8 cellular contexts compared by ENCODE assay signal in genomic region chr10:929965-930364, GRCh38. TPM values are rescaled to one million over a fixed set of nuclear protein-coding genes. Genes with fewer than 3 reads are reported as not detected.
DNase-seq lines count a peak whose midpoint lies in the region; ATAC-seq, FAIRE-seq and TF ChIP-seq lines count a peak whose summit lies in the region.

No MANE protein-coding gene starts in this region.

- H3K27ac ChIP-seq in CD4-positive, alpha-beta T cell (ENCODE audit: low read depth, low read length): no peak overlapping the region
- H3K27ac ChIP-seq in gastroesophageal sphincter (peak overlapping the region in 3 of 4 donors; percentile 97 to 99 (median 98)), small intestine (ENCODE audit: low read depth in 1 of 2, low read length in 1 of 2) (peak overlapping the region; percentile 84 to 97)

- no peaks in the 10 kb centered on the region for H3K9me3 ChIP-seq in CD4-positive, alpha-beta T cell (ENCODE audit: control insufficient read depth, low read length)
- H3K9me3 ChIP-seq in gastroesophageal sphincter (no peaks in the 10 kb centered on the region), small intestine (ENCODE audit: control insufficient read depth, low read depth) (no peaks in the 10 kb centered on the region)

- H3K27ac Mint-ChIP-seq in CD4-positive, alpha-beta T cell: peak overlapping the region; percentile 89
- H3K27ac Mint-ChIP-seq in T-cell: peak overlapping the region; percentile 86 to 96

- H3K4me1 ChIP-seq in gastroesophageal sphincter (peaks cover 0 to 68% (median 19%) of the 10 kb centered on the region in 3 donors), small intestine (ENCODE audit: control insufficient read depth in 2 of 2, insufficient read depth in 1 of 2, low read depth in 1 of 2, low read length in 1 of 2) (peaks cover 2 to 4% of the 10 kb centered on the region in 2 donors)

- no peak for DNase-seq in CD4-positive, alpha-beta T cell
- no peak for DNase-seq in H7
- no peak for DNase-seq in T-cell
- peak; percentile 9 for DNase-seq in small intestine
- DNase-seq in D341Med (ENCODE audit: low spot score): no peak
- DNase-seq in SW 1271 (lab: John Stamatoyannopoulos, UW): no peak

- peak overlapping the region; percentile 95 for H3K4me3 Mint-ChIP-seq in CD4-positive, alpha-beta T cell
- peak overlapping the region; percentile 94 to 97 (median 96) for H3K4me3 Mint-ChIP-seq in T-cell

- ATAC-seq in CD4-positive, alpha-beta T cell (ENCODE audit: poor library complexity): no peak
- ATAC-seq in T-cell (replicated peaks in 1 of 4): no peak
- no peak for ATAC-seq in gastroesophageal sphincter
- ATAC-seq in HG02884 (IDR thresholded peaks at IDR 0.05; ENCODE audit: unreplicated experiment): no peak

- intact Hi-C loops in CD4-positive, alpha-beta T cell (cut with DNase I, micrococcal nuclease): loop anchor here in 1 of 2 experiments (2.0 to 5.0 kb wide), 2 partner anchors 57 to 132 kb away; no protein-coding TSS in a partner anchor

- TF ChIP-seq EP300 in gastroesophageal sphincter (IDR thresholded peaks at IDR 0.05): no peak

- CTCF ChIA-PET in CD4-positive, alpha-beta T cell (lab: Charles Lee): no interaction called here
- CTCF ChIA-PET in T-cell (lab: Charles Lee): no interaction called here

- TF ChIP-seq CTCF in CD4-positive, alpha-beta T cell (IDR thresholded peaks at IDR 0.05): no peak
- TF ChIP-seq CTCF in gastroesophageal sphincter (IDR thresholded peaks at IDR 0.05): no peak

- no peak for FAIRE-seq in small intestine (lab: Jason Lieb, UNC)

- POLR2A ChIA-PET in CD4-positive, alpha-beta T cell (lab: Charles Lee): interaction anchor here (0.6 to 2.8 kb wide), 2 partner anchors 29 to 119 kb away, joined by 4 to 31 read pairs; partner anchors contain the start of gene IDI1
- POLR2A ChIA-PET in T-cell (lab: Charles Lee): interaction anchor here in 1 of 2 donors (0.6 kb wide), 1 partner anchor 120 kb away, joined by 4 read pairs; no protein-coding TSS in a partner anchor

- no peaks in the 10 kb centered on the region; the same call in 1 of the 2 replicates for H3K36me3 ChIP-seq in H7 (replicated peaks; ENCODE audit: control insufficient read depth, insufficient read depth, low read length)
- H3K36me3 ChIP-seq in gastroesophageal sphincter: peaks cover 0 to 9% of the 10 kb centered on the region in 2 donors
- H3K36me3 ChIP-seq in small intestine (ENCODE audit: control insufficient read depth in 2 of 2, insufficient read depth in 2 of 2, low read length in 2 of 2): no peaks in the 10 kb centered on the region

- no peaks in the 10 kb centered on the region for H3K27me3 Mint-ChIP-seq in CD4-positive, alpha-beta T cell
- no peaks in the 10 kb centered on the region for H3K27me3 Mint-ChIP-seq in T-cell

- TF ChIP-seq POLR2A in gastroesophageal sphincter (IDR thresholded peaks at IDR 0.05): no peak

- H3K4me1 Mint-ChIP-seq in CD4-positive, alpha-beta T cell (ENCODE audit: low read depth): peaks cover 59% of the 10 kb centered on the region
- H3K4me1 Mint-ChIP-seq in T-cell: peaks cover 42 to 53% (median 52%) of the 10 kb centered on the region in 3 donors

- no peaks in the 10 kb centered on the region for H3K27me3 ChIP-seq in CD4-positive, alpha-beta T cell (ENCODE audit: control insufficient read depth, insufficient read depth, low read length)
- H3K27me3 ChIP-seq in H7 (ENCODE audit: control insufficient read depth, insufficient read depth, low read length) (no peaks in the 10 kb centered on the region), gastroesophageal sphincter (no peaks in the 10 kb centered on the region), small intestine (ENCODE audit: control insufficient read depth in 2 of 2, insufficient read depth in 2 of 2, low read length in 2 of 2) (no peaks in the 10 kb centered on the region)

- H3K36me3 Mint-ChIP-seq in CD4-positive, alpha-beta T cell (ENCODE audit: low read depth): peaks cover 35% of the 10 kb centered on the region
- peaks cover 5% of the 10 kb centered on the region for H3K36me3 Mint-ChIP-seq in T-cell

- H3K9me3 Mint-ChIP-seq in CD4-positive, alpha-beta T cell: no peaks in the 10 kb centered on the region
- H3K9me3 Mint-ChIP-seq in T-cell: no peaks in the 10 kb centered on the region

- WGBS in gastroesophageal sphincter (ENCODE audit: low coverage in 1 of 2), 2 donors: 9 to 10% methylated on average over 4 of the region's 4 CpGs
- WGBS in small intestine, 3 donors: 0 to 9% (median 5%) methylated on average over 4 of the region's 4 CpGs

- H3K4me3 ChIP-seq in H7 (ENCODE audit: insufficient read depth, low read depth, low read length): peak overlapping the region; percentile 50
- peak overlapping the region; percentile 83 to 88 for H3K4me3 ChIP-seq in gastroesophageal sphincter
- H3K4me3 ChIP-seq in small intestine (ENCODE audit: low read depth in 1 of 2, low read length in 2 of 2): peak overlapping the region; percentile 93 to 95

RNA-seq across cellular contexts. Expression of gene LARP4B, which starts 1.5 kb away (rescaled TPM):
- total RNA-seq in CD4-positive, alpha-beta T cell: 10 to 100 TPM; 33.1 to 40.2 TPM
- total RNA-seq in H7 (2014; rRNA removed; shearing (Covaris generic)): 31.3 and 36.9 TPM in 2 replicates
- total RNA-seq in T-cell: 100 to 1,000 TPM in 1 of 5 donors, 10 to 100 TPM in 4; 77.2 to 108 (median 94.0) TPM
- 10 to 100 TPM; 24.9 to 47.5 (median 35.2) TPM for total RNA-seq in gastroesophageal sphincter
- polyA plus RNA-seq in small intestine: 10 to 100 TPM; 12.4 to 23.4 (median 19.0) TPM

RNA-seq across cellular contexts. Expression of gene GTPBP4, which starts 58.3 kb away (rescaled TPM):
- total RNA-seq in CD4-positive, alpha-beta T cell: 10 to 100 TPM; 50.3 to 53.7 TPM
- total RNA-seq in H7 (2014; rRNA removed; shearing (Covaris generic)): 40.8 and 53.7 TPM in 2 replicates
- 10 to 100 TPM; 44.6 to 59.1 (median 47.5) TPM for total RNA-seq in T-cell
- 10 to 100 TPM; 16.0 to 31.5 (median 21.5) TPM for total RNA-seq in gastroesophageal sphincter
- polyA plus RNA-seq in small intestine: 10 to 100 TPM; 16.8 to 32.3 (median 27.8) TPM
